8 cellular contexts compared by ENCODE assay signal in the genomic region with DNA sequence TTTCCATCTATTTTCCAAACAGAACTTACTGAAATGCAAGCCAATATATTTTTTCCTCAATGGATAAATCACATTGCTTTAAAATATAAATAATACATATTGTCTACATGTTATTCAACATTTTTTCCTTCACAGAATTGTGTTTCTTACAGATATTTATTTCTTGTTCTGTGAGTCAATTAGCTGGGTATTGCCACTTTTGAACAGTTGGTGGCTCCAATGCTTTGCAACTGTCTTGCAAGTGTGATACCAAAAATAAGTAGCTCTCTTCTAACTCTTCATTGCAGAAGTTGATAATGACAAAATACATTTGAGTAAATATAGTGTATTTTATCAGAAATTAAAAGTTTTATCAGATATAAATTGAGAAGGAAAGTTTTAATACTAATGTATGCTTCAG. TPM values are rescaled to one million over a fixed set of nuclear protein-coding genes. Genes with fewer than 3 reads are reported as not detected.
A peak's percentile ranks its signal among the peaks of the same experiment; 100 is the strongest.
DNase-seq lines count a peak whose midpoint lies in the region; ATAC-seq, FAIRE-seq and TF ChIP-seq lines count a peak whose summit lies in the region.

No MANE protein-coding gene starts in this region.

- intact Hi-C loops in adrenal gland (cut with DNase I) (no loop called here), ascending aorta (cut with DNase I) (loop anchor here (10.0 kb wide), 1 partner anchor 343 kb away; no protein-coding TSS in a partner anchor)

- H3K9me3 ChIP-seq in adrenal gland (replicated peaks in 1 of 3), result no peaks in the 10 kb centered on the region
- H3K9me3 ChIP-seq in ascending aorta, result no peaks in the 10 kb centered on the region

- H3K36me3 ChIP-seq in adrenal gland (replicated peaks in 1 of 2), result no peaks in the 10 kb centered on the region
- no peaks in the 10 kb centered on the region for H3K36me3 ChIP-seq in ascending aorta

- TF ChIP-seq POLR2A in adrenal gland (IDR thresholded peaks at IDR 0.05), result no peak

- H3K4me1 ChIP-seq in adrenal gland (replicated peaks in 1 of 2), result no peaks in the 10 kb centered on the region
- no peaks in the 10 kb centered on the region for H3K4me1 ChIP-seq in ascending aorta

- no peaks in the 10 kb centered on the region for H3K27me3 ChIP-seq in adrenal gland
- no peaks in the 10 kb centered on the region for H3K27me3 ChIP-seq in ascending aorta

- peak in 5 of 6 experiments; percentile 15 to 48 (median 32) for TF ChIP-seq CTCF in adrenal gland (IDR thresholded peaks at IDR 0.05)
- peak in 1 of 3 experiments; percentile 21 for TF ChIP-seq CTCF in ascending aorta (IDR thresholded peaks at IDR 0.05)

- DNase-seq in adrenal gland, result peak in 1 of 7 donors; percentile 35
- peak; percentile 58 for DNase-seq in medulla oblongata (ENCODE audit: extremely low spot score)
- DNase-seq in DMS114 treated with DMSO at 0.1 percent for 48 hours (lab: John Stamatoyannopoulos, UW; ENCODE audit: unreplicated experiment), result no peak
- DNase-seq in ascending aorta (ENCODE audit: low spot score in 2 of 2), result no peak

- H3K4me3 ChIP-seq in adrenal gland, result no peak overlapping the region
- no peak overlapping the region for H3K4me3 ChIP-seq in ascending aorta

- peak; percentile 63 for FAIRE-seq in G401.6 (lab: Jason Lieb, UNC)

- ATAC-seq in HG03354 (IDR thresholded peaks at IDR 0.05; ENCODE audit: poor library complexity, severe bottlenecking, unreplicated experiment) (peak; percentile 48), GM21447 (IDR thresholded peaks at IDR 0.05; ENCODE audit: unreplicated experiment) (no peak), GM19463 (IDR thresholded peaks at IDR 0.05; ENCODE audit: unreplicated experiment) (no peak)

- H3K27ac ChIP-seq in adrenal gland, result no peak overlapping the region
- no peak overlapping the region for H3K27ac ChIP-seq in ascending aorta

RNA-seq across cellular contexts. Expression of gene GPC5, which starts 17.1 kb away (rescaled TPM):
- total RNA-seq in adrenal gland (1 to 10 TPM in 3 of 8 donors, under 1 TPM in 1, not detected in 4; 0.61 to 2.6 (median 2.1) TPM), ascending aorta (not detected)
- 1 to 10 TPM in 1 of 3 donors, under 1 TPM in 2; 0.24 to 2.6 (median 0.97) TPM for polyA plus RNA-seq in adrenal gland

RNA-seq across cellular contexts. Expression of gene MIR17HG, which starts 33.9 kb away (rescaled TPM):
- total RNA-seq in adrenal gland (1 to 10 TPM in 5 of 8 donors, under 1 TPM in 3; 0.41 to 2.8 (median 1.5) TPM), ascending aorta (not detected)
- polyA plus RNA-seq in adrenal gland, result 1 to 10 TPM in 2 of 3 donors, under 1 TPM in 1; 0.48 to 4.3 (median 2.4) TPM
